16 cellular contexts compared by ENCODE assay signal in genomic region chr5:157285310-157286035, GRCh38. TPM values are rescaled to one million over a fixed set of nuclear protein-coding genes. Genes with fewer than 3 reads are reported as not detected.
DNase-seq lines count a peak whose midpoint lies in the region; ATAC-seq lines count a peak whose summit lies in the region.
"Had no signal": no experiment of that assay in that cellular context is flagged by ENCODE, and none has a peak within 500 bp of the region (broad histone marks: within the 10 kb centered on the region; RNA-seq: fewer than 3 reads in every experiment).

No MANE protein-coding gene starts in this region.

- no peak overlapping the region for H2BK120ac ChIP-seq in neuronal stem cell (ENCODE audit: low read depth, low read length)

- no peak overlapping the region for H2BK15ac ChIP-seq in neuronal stem cell (ENCODE audit: low read length)

- no peak overlapping the region for H3K23ac ChIP-seq in neuronal stem cell (ENCODE audit: low read depth, low read length, poor library complexity)

- H3K27me3 ChIP-seq in stomach smooth muscle (ENCODE audit: control insufficient read depth in 1 of 2, insufficient read depth in 2 of 2, low read length in 2 of 2) (no peaks in the 10 kb centered on the region), neuronal stem cell (ENCODE audit: control insufficient read depth in 3 of 3, insufficient read depth in 3 of 3, low read depth in 1 of 3, low read length in 3 of 3) (no peaks in the 10 kb centered on the region)
- H3K27me3 ChIP-seq: tibial nerve had no signal

- H3K4me1 ChIP-seq in stomach smooth muscle (ENCODE audit: control insufficient read depth, insufficient read depth, low read length) (peaks cover 24% of the 10 kb centered on the region), neuronal stem cell (ENCODE audit: control insufficient read depth in 2 of 2, insufficient read depth in 1 of 2, low read depth in 1 of 2, low read length in 2 of 2) (peaks cover 0 to 2% of the 10 kb centered on the region in 2 donors)
- H3K4me1 ChIP-seq: tibial nerve had no signal

- H3K9me3 Mint-ChIP-seq in activated naive CD4-positive, alpha-beta T cell treated with anti-CD3 and anti-CD28 coated beads for 36 hours: peaks cover 5% of the 10 kb centered on the region
- peaks cover 3 to 5% of the 10 kb centered on the region in 2 donors for H3K9me3 Mint-ChIP-seq in activated naive CD4-positive, alpha-beta T cell treated with anti-CD3 and anti-CD28 coated beads, Interleukin-2, amount 50 U/mL, for 72 hours
- H3K9me3 Mint-ChIP-seq: HFFc6 had no signal

- peak; percentile 3 for DNase-seq in activated naive CD4-positive, alpha-beta T cell treated with anti-CD3 and anti-CD28 coated beads for 36 hours
- no peak for DNase-seq in activated naive CD4-positive, alpha-beta T cell treated with anti-CD3 and anti-CD28 coated beads, Interleukin-2, amount 50 U/mL, for 72 hours (ENCODE audit: low spot score in 2 of 2)
- peak in 2 of 61 donors; percentile 16 to 29 for DNase-seq in caudate nucleus (lab: John Stamatoyannopoulos, UW)
- peak; percentile 54 for DNase-seq in left kidney (ENCODE audit: low read depth, low spot score)
- DNase-seq in NCI-H2196 (lab: John Stamatoyannopoulos, UW; ENCODE audit: unreplicated experiment): no peak
- no peak for DNase-seq in neuronal stem cell (ENCODE audit: low spot score)
- no peak for DNase-seq in activated naive CD4-positive, alpha-beta T cell (lab: John Stamatoyannopoulos, UW)
- DNase-seq: activated CD4-positive, CD25-positive, alpha-beta regulatory T cell treated with anti-CD3 and anti-CD28 coated beads, Interleukin-2, amount 50 U/mL, for 72 hours; C1 segment of cervical spinal cord; HFFc6; NCI-H1105 treated with DMSO at 0.1 percent for 48 hours; NCI-H2171 had no signal

- H3K4me3 ChIP-seq in stomach smooth muscle (ENCODE audit: low read length in 2 of 2) (no peak overlapping the region), neuronal stem cell (ENCODE audit: low read length in 2 of 2) (no peak overlapping the region)
- H3K4me3 ChIP-seq: lung, SK-N-MC, tibial nerve had no signal

- peaks cover 87% of the 10 kb centered on the region for H3K4me1 Mint-ChIP-seq in activated naive CD4-positive, alpha-beta T cell treated with anti-CD3 and anti-CD28 coated beads for 36 hours (ENCODE audit: low read depth)

- H3K9ac ChIP-seq in stomach smooth muscle (ENCODE audit: low read length in 2 of 2) (no peak overlapping the region), neuronal stem cell (ENCODE audit: low read depth, low read length, poor library complexity) (no peak overlapping the region)

- WGBS in neuronal stem cell (ENCODE audit: extremely low coverage in 2 of 2, insufficient read length in 2 of 2, insufficient replicate concordance in 1 of 2), 2 donors: no CpG with 5 or more reads among the region's 10 CpGs

- intact Hi-C loops in activated naive CD4-positive, alpha-beta T cell treated with anti-CD3 and anti-CD28 coated beads for 36 hours (cut with micrococcal nuclease): no loop called here

- CTCF ChIA-PET in activated naive CD4-positive, alpha-beta T cell treated with anti-CD3 and anti-CD28 coated beads for 36 hours (lab: Charles Lee): no interaction called here

- H3K14ac ChIP-seq in neuronal stem cell (ENCODE audit: low read length): no peak overlapping the region

- H3K4me3 Mint-ChIP-seq in activated naive CD4-positive, alpha-beta T cell treated with anti-CD3 and anti-CD28 coated beads for 36 hours: no peak overlapping the region
- H3K4me3 Mint-ChIP-seq: HFFc6 had no signal

- H3K18ac ChIP-seq in neuronal stem cell (ENCODE audit: low read length): no peak overlapping the region

- no peak overlapping the region for H2BK12ac ChIP-seq in neuronal stem cell (ENCODE audit: low read length)

- no peak overlapping the region for H4K8ac ChIP-seq in neuronal stem cell (ENCODE audit: low read depth, low read length)

- ATAC-seq in activated naive CD4-positive, alpha-beta T cell treated with anti-CD3 and anti-CD28 coated beads, Interleukin-2, amount 50 U/mL, for 72 hours: no peak

- H3K79me1 ChIP-seq in neuronal stem cell (ENCODE audit: low read depth, low read length): no peaks in the 10 kb centered on the region

- no peak overlapping the region for H4K91ac ChIP-seq in neuronal stem cell (ENCODE audit: low read depth, low read length, poor library complexity)

- no peak overlapping the region for H2AK5ac ChIP-seq in neuronal stem cell (ENCODE audit: low read depth, low read length)

- H3K4ac ChIP-seq in neuronal stem cell (ENCODE audit: low read length): no peak overlapping the region

- H3K9me3 ChIP-seq in stomach smooth muscle (ENCODE audit: control insufficient read depth in 2 of 2, low read length in 2 of 2) (no peaks in the 10 kb centered on the region), neuronal stem cell (replicated peaks in 1 of 2; ENCODE audit: control insufficient read depth in 2 of 2, insufficient read depth in 1 of 2, low read depth in 1 of 2, low read length in 2 of 2) (no peaks in the 10 kb centered on the region)
- H3K9me3 ChIP-seq: tibial nerve had no signal

- H3K36me3 Mint-ChIP-seq in activated naive CD4-positive, alpha-beta T cell treated with anti-CD3 and anti-CD28 coated beads for 36 hours (ENCODE audit: low read depth): peaks cover 54% of the 10 kb centered on the region
- peaks cover 18 to 56% of the 10 kb centered on the region in 2 donors for H3K36me3 Mint-ChIP-seq in activated naive CD4-positive, alpha-beta T cell treated with anti-CD3 and anti-CD28 coated beads, Interleukin-2, amount 50 U/mL, for 72 hours

- no peaks in the 10 kb centered on the region for H3K27me3 Mint-ChIP-seq in activated naive CD4-positive, alpha-beta T cell treated with anti-CD3 and anti-CD28 coated beads for 36 hours (ENCODE audit: low read depth)

- H2BK5ac ChIP-seq in neuronal stem cell (ENCODE audit: low read length): no peak overlapping the region

- peaks cover 0 to 3% of the 10 kb centered on the region in 2 donors for H3K36me3 ChIP-seq in stomach smooth muscle (ENCODE audit: control insufficient read depth in 2 of 2, insufficient read depth in 2 of 2, low read length in 2 of 2)
- peaks cover 17 to 57% of the 10 kb centered on the region in 2 donors for H3K36me3 ChIP-seq in neuronal stem cell (replicated peaks in 1 of 2; ENCODE audit: control insufficient read depth in 2 of 2, insufficient read depth in 2 of 2, low read length in 2 of 2)

- H3K4me2 ChIP-seq in neuronal stem cell (ENCODE audit: insufficient read depth, low read length, poor library complexity, severe bottlenecking): no peak overlapping the region

- no peak overlapping the region for H2AFZ ChIP-seq in neuronal stem cell (ENCODE audit: low read length)

- H3K27ac ChIP-seq in caudate nucleus (ENCODE audit: low read depth, low read length): peak overlapping the region; percentile 22
- peak overlapping the region; percentile 6 for H3K27ac ChIP-seq in stomach smooth muscle (ENCODE audit: low read length)
- H3K27ac ChIP-seq in neuronal stem cell (replicated peaks; ENCODE audit: low read length): no peak overlapping the region
- H3K27ac ChIP-seq: SK-N-MC, tibial nerve had no signal

- H3K27ac Mint-ChIP-seq in activated naive CD4-positive, alpha-beta T cell treated with anti-CD3 and anti-CD28 coated beads for 36 hours: peak overlapping the region; percentile 11
- H3K27ac Mint-ChIP-seq in activated naive CD4-positive, alpha-beta T cell treated with anti-CD3 and anti-CD28 coated beads, Interleukin-2, amount 50 U/mL, for 72 hours: no peak overlapping the region
- H3K27ac Mint-ChIP-seq: HFFc6 had no signal

RNA-seq across cellular contexts. Expression of gene CYFIP2, which starts 19.6 kb away (rescaled TPM):
- total RNA-seq in activated naive CD4-positive, alpha-beta T cell treated with anti-CD3 and anti-CD28 coated beads for 36 hours: 100 to 1,000 TPM; 490 to 492 TPM
- 100 to 1,000 TPM; 335 to 493 TPM for total RNA-seq in activated naive CD4-positive, alpha-beta T cell treated with anti-CD3 and anti-CD28 coated beads, Interleukin-2, amount 50 U/mL, for 72 hours
- polyA plus RNA-seq in neuronal stem cell (2013, experiment 1 of 2): 64.7 TPM
- polyA plus RNA-seq in neuronal stem cell (2013, experiment 2 of 2): 63.6 TPM

Comparison
In these comparisons a context has a peak if more than half of its experiments do, and no peak if none do; other contexts are left out.
1. DNase-seq: peak in activated naive CD4-positive, alpha-beta T cell treated with anti-CD3 and anti-CD28 coated beads for 36 hours (single experiment) and left kidney (single experiment); none in activated naive CD4-positive, alpha-beta T cell treated with anti-CD3 and anti-CD28 coated beads, Interleukin-2, amount 50 U/mL, for 72 hours (0 of 2), NCI-H2196 (single experiment), neuronal stem cell (single experiment) and activated naive CD4-positive, alpha-beta T cell (0 of 4).